In genomic region chr11:15910761-15911160, GRCh38 we compare ENCODE assay signal across 18 cellular contexts.
A peak's percentile ranks its signal among the peaks of the same experiment; 100 is the strongest.
DNase-seq lines count a peak whose midpoint lies in the region; ATAC-seq and TF ChIP-seq lines count a peak whose summit lies in the region.
"Had no signal": no experiment of that assay in that cellular context is flagged by ENCODE, and none has a peak within 500 bp of the region (broad histone marks: within the 10 kb centered on the region; RNA-seq: fewer than 3 reads in every experiment).

No MANE protein-coding gene starts in this region.

- H3K36me3 ChIP-seq in left ventricle myocardium inferior (no peaks in the 10 kb centered on the region), trophoblast cell (ENCODE audit: control insufficient read depth in 1 of 2, insufficient read depth in 2 of 2, low read length in 2 of 2) (no peaks in the 10 kb centered on the region)
- H3K36me3 ChIP-seq: BLaER1 had no signal

- H2BK120ac ChIP-seq in trophoblast cell (ENCODE audit: insufficient read depth, low read length, poor library complexity): peak overlapping the region; percentile 53

- no peak overlapping the region for H3K23ac ChIP-seq in trophoblast cell (ENCODE audit: low read length)

- intact Hi-C loops in cardiac septum (cut with DNase I): loop anchor here (5.0 kb wide), 1 partner anchor 702 kb away; no protein-coding TSS in a partner anchor
- intact Hi-C loops in left ventricle myocardium inferior (cut with micrococcal nuclease): no loop called here

- H2AK5ac ChIP-seq in trophoblast cell (ENCODE audit: low read length): no peak overlapping the region

- H3K4me2 ChIP-seq in trophoblast cell (ENCODE audit: low read length): no peak overlapping the region
- H3K4me2 ChIP-seq: BLaER1 had no signal

- no peak overlapping the region for H2BK5ac ChIP-seq in trophoblast cell (ENCODE audit: low read depth, low read length, poor library complexity)

- no peak overlapping the region for H2AFZ ChIP-seq in trophoblast cell (ENCODE audit: insufficient read depth, low read length, poor library complexity)
- H2AFZ ChIP-seq: GM23248 had no signal

- H3K18ac ChIP-seq in trophoblast cell (ENCODE audit: low read length): no peak overlapping the region

- H2BK12ac ChIP-seq in trophoblast cell (ENCODE audit: low read length): peak overlapping the region; percentile 67

- H3K27me3 ChIP-seq in left ventricle myocardium inferior (ENCODE audit: low read depth) (no peaks in the 10 kb centered on the region), trophoblast cell (ENCODE audit: insufficient read depth, low read length) (no peaks in the 10 kb centered on the region)
- H3K27me3 ChIP-seq: BLaER1 had no signal

- no peaks in the 10 kb centered on the region for H3K79me1 ChIP-seq in trophoblast cell (ENCODE audit: low read length)

- WGBS in trophoblast cell (ENCODE audit: extremely low coverage, insufficient coverage, insufficient read length): no CpG with 5 or more reads among the region's 7 CpGs

- H3K14ac ChIP-seq in trophoblast cell (ENCODE audit: low read length): no peak overlapping the region

- no peak for ATAC-seq in HG03280 (IDR thresholded peaks at IDR 0.05; ENCODE audit: unreplicated experiment)

- no peak overlapping the region for H3K27ac ChIP-seq in left ventricle myocardium inferior (replicated peaks)
- no peak overlapping the region for H3K27ac ChIP-seq in trophoblast cell (ENCODE audit: low read depth, low read length)
- H3K27ac ChIP-seq: BLaER1, GM23248 had no signal

- no peak overlapping the region for H3K9ac ChIP-seq in trophoblast cell (ENCODE audit: low read length)
- H3K9ac ChIP-seq: BLaER1, GM23248 had no signal

- H3K4me1 ChIP-seq in left ventricle myocardium inferior: peaks cover 28% of the 10 kb centered on the region
- H3K4me1 ChIP-seq in trophoblast cell (ENCODE audit: control insufficient read depth in 1 of 2, insufficient read depth in 2 of 2, low read length in 2 of 2): peaks cover 12 to 15% of the 10 kb centered on the region in 2 experiments
- H3K4me1 ChIP-seq: BLaER1 had no signal

- no peaks in the 10 kb centered on the region for H3K9me3 ChIP-seq in left ventricle myocardium inferior (replicated peaks)
- H3K9me3 ChIP-seq in trophoblast cell (ENCODE audit: insufficient read depth, low read depth, low read length): peaks cover 6% of the 10 kb centered on the region
- H3K9me3 ChIP-seq: BLaER1 had no signal

- H4K91ac ChIP-seq in trophoblast cell (ENCODE audit: low read depth, low read length): peak overlapping the region; percentile 70

- TF ChIP-seq CTCF in left ventricle myocardium inferior (IDR thresholded peaks at IDR 0.05; ENCODE audit: borderline replicate concordance): no peak

- no peak overlapping the region for H3K4ac ChIP-seq in trophoblast cell (ENCODE audit: low read depth, low read length)

- no peak overlapping the region for H4K12ac ChIP-seq in trophoblast cell (ENCODE audit: low read depth, low read length)

- no peak overlapping the region for H4K8ac ChIP-seq in trophoblast cell (ENCODE audit: low read depth, low read length)

- H3K79me2 ChIP-seq in trophoblast cell (ENCODE audit: control insufficient read depth, insufficient read depth, low read length, poor library complexity): no peaks in the 10 kb centered on the region

- H3K4me3 ChIP-seq in left ventricle myocardium inferior (no peak overlapping the region), trophoblast cell (ENCODE audit: low read depth, low read length) (no peak overlapping the region)
- H3K4me3 ChIP-seq: BLaER1, GM23248 had no signal

- DNase-seq in cardiac septum (ENCODE audit: low spot score): peak; percentile 73
- DNase-seq in left ventricle myocardium inferior: no peak
- peak; percentile 65 for DNase-seq in islet precursor cell
- peak; percentile 18 for DNase-seq in trophoblast cell
- DNase-seq in NCI-H2081 (lab: John Stamatoyannopoulos, UW): no peak
- DNase-seq in pons (ENCODE audit: low spot score): no peak
- DNase-seq: CD4-positive, CD25-positive, alpha-beta regulatory T cell; DMS53; GM23248; H9; KG1; MM.1S; NCI-H2029; NCI-H526 treated with DMSO at 0.1 percent for 48 hours; Right ventricle myocardium superior; RPMI8226 had no signal

Comparison
In these comparisons a context has a peak if more than half of its experiments do, and no peak if none do; other contexts are left out.
1. DNase-seq: peak in cardiac septum (single experiment), islet precursor cell (single experiment) and trophoblast cell (2 of 2); none in left ventricle myocardium inferior (single experiment), NCI-H2081 (0 of 2) and pons (single experiment).